Comparison of ENCODE assay signal across 9 cellular contexts in genomic region chr2:65232636-65233035, GRCh38. TPM values are rescaled to one million over a fixed set of nuclear protein-coding genes. Genes with fewer than 3 reads are reported as not detected.
DNase-seq lines count a peak whose midpoint lies in the region; ATAC-seq and TF ChIP-seq lines count a peak whose summit lies in the region.
"Had no signal": no experiment of that assay in that cellular context is flagged by ENCODE, and none has a peak within 500 bp of the region (broad histone marks: within the 10 kb centered on the region; RNA-seq: fewer than 3 reads in every experiment).

No MANE protein-coding gene starts in this region.

- no peaks in the 10 kb centered on the region for H3K27me3 ChIP-seq in ascending aorta

- DNase-seq in GF-D8 (lab: John Stamatoyannopoulos, UW) (peak; percentile 40), Kasumi-1 (lab: John Stamatoyannopoulos, UW) (peak; percentile 78 to 85), ascending aorta (ENCODE audit: low spot score in 2 of 2) (no peak), G401 (ENCODE audit: low spot score) (no peak), glutamatergic neuron (no peak)
- DNase-seq in natural killer cell treated with Interleukin-12 subunit alpha and Interleukin-12 subunit beta and Interleukin-15 and Interleukin-18, amount 100 ng/mL, for 72 hours (ENCODE audit: low spot score) = no peak
- no peak for DNase-seq in effector CD8-positive, alpha-beta T cell (lab: John Stamatoyannopoulos, UW)

- intact Hi-C loops in ascending aorta (cut with DNase I) = no loop called here

- peaks cover 0 to 4% of the 10 kb centered on the region in 2 donors for H3K36me3 ChIP-seq in ascending aorta

- peak in 1 of 2 donors; percentile 74 for ATAC-seq in natural killer cell treated with Interleukin-12 subunit alpha and Interleukin-12 subunit beta and Interleukin-15 and Interleukin-18, amount 100 ng/mL, for 72 hours
- ATAC-seq in HG03342 (IDR thresholded peaks at IDR 0.05; ENCODE audit: unreplicated experiment) = no peak
- ATAC-seq: Panc1 had no signal

- peak overlapping the region; percentile 95 to 96 for H3K27ac Mint-ChIP-seq in natural killer cell treated with Interleukin-12 subunit alpha and Interleukin-12 subunit beta and Interleukin-15 and Interleukin-18, amount 100 ng/mL, for 72 hours
- no peak overlapping the region for H3K27ac Mint-ChIP-seq in glutamatergic neuron (ENCODE audit: unreplicated experiment)

- H3K4me3 Mint-ChIP-seq in natural killer cell treated with Interleukin-12 subunit alpha and Interleukin-12 subunit beta and Interleukin-15 and Interleukin-18, amount 100 ng/mL, for 72 hours = peak overlapping the region; percentile 69
- H3K4me3 Mint-ChIP-seq in glutamatergic neuron (ENCODE audit: unreplicated experiment) = no peak overlapping the region

- peaks cover 9% of the 10 kb centered on the region for H3K36me3 Mint-ChIP-seq in natural killer cell treated with Interleukin-12 subunit alpha and Interleukin-12 subunit beta and Interleukin-15 and Interleukin-18, amount 100 ng/mL, for 72 hours
- no peaks in the 10 kb centered on the region for H3K36me3 Mint-ChIP-seq in glutamatergic neuron (ENCODE audit: unreplicated experiment)

- no peaks in the 10 kb centered on the region for H3K9me3 ChIP-seq in ascending aorta

- in situ Hi-C loops in G401 (cut with HindIII; ENCODE audit: low sequenced_read_pairs) = no loop called here

- peaks cover 35 to 42% of the 10 kb centered on the region in 2 donors for H3K4me1 Mint-ChIP-seq in natural killer cell treated with Interleukin-12 subunit alpha and Interleukin-12 subunit beta and Interleukin-15 and Interleukin-18, amount 100 ng/mL, for 72 hours (ENCODE audit: low read depth in 2 of 2)
- peaks cover 5% of the 10 kb centered on the region for H3K4me1 Mint-ChIP-seq in glutamatergic neuron (ENCODE audit: low read depth, unreplicated experiment)

- H3K27ac ChIP-seq in ascending aorta = peak overlapping the region; percentile 56 to 78

- H3K9me3 Mint-ChIP-seq in natural killer cell treated with Interleukin-12 subunit alpha and Interleukin-12 subunit beta and Interleukin-15 and Interleukin-18, amount 100 ng/mL, for 72 hours = no peaks in the 10 kb centered on the region
- H3K9me3 Mint-ChIP-seq in glutamatergic neuron (ENCODE audit: unreplicated experiment) = peaks cover under 1% of the 10 kb centered on the region

- H3K27me3 Mint-ChIP-seq in natural killer cell treated with Interleukin-12 subunit alpha and Interleukin-12 subunit beta and Interleukin-15 and Interleukin-18, amount 100 ng/mL, for 72 hours = no peaks in the 10 kb centered on the region
- no peaks in the 10 kb centered on the region for H3K27me3 Mint-ChIP-seq in glutamatergic neuron (ENCODE audit: unreplicated experiment)

- TF ChIP-seq CTCF in ascending aorta (IDR thresholded peaks at IDR 0.05) = no peak
- TF ChIP-seq CTCF in glutamatergic neuron (IDR thresholded peaks at IDR 0.05; ENCODE audit: partially characterized antibody, unreplicated experiment) = no peak

- H3K4me3 ChIP-seq in ascending aorta = peak overlapping the region in 1 of 2 donors; percentile 17

- peaks cover 8 to 52% of the 10 kb centered on the region in 2 donors for H3K4me1 ChIP-seq in ascending aorta

RNA-seq across cellular contexts. Expression of gene ACTR2, which starts 5.0 kb away (rescaled TPM):
- total RNA-seq in ascending aorta (78.0 TPM), glutamatergic neuron (ENCODE audit: unreplicated experiment) (223 TPM)
- total RNA-seq in natural killer cell treated with Interleukin-12 subunit alpha and Interleukin-12 subunit beta and Interleukin-15 and Interleukin-18, amount 100 ng/mL, for 72 hours = 100 to 1,000 TPM; 227 to 491 TPM
- total RNA-seq in G401 (2014; rRNA removed; shearing (Covaris generic)) = 31.9 and 47.2 TPM in 2 replicates

Comparison
In these comparisons a context has a peak if more than half of its experiments do, and no peak if none do; other contexts are left out.
1. DNase-seq: peak in GF-D8 (single experiment) and Kasumi-1 (2 of 2); none in ascending aorta (0 of 2), natural killer cell treated with Interleukin-12 subunit alpha and Interleukin-12 subunit beta and Interleukin-15 and Interleukin-18, amount 100 ng/mL, for 72 hours (single experiment), G401 (single experiment), effector CD8-positive, alpha-beta T cell (single experiment) and glutamatergic neuron (single experiment).